1 cellular context compared by ENCODE assay signal in the genomic region with DNA sequence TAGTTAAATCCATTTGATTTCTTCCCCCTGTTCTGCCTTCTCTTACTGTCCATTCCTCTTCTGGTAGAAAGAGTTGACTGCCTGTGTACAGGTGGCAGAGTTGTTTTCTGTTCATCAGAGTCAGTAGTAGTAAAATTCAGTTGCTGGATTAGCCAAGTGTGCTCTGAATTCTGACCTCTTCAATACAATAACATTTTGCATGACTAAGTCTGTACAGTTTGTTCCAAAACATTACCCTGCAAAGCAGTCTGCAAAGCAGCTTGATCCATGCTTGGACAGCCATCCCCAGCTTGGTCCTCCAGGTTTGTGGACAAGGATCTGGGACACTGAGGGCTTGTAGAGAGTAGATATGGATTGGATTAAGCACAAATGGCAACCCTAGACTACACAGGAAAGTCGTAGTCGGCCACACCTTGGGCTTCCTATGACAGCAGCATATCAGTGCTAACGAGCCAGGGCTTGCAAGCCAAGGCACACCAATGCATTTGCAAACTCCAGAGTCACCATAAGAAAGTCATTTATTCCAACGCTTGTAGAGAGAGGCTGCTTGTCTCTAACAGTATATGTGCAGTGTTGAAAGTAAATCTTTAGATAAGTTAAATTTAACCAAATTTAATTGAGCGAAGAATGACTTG.
TF ChIP-seq lines count a peak whose summit lies in the region.

No MANE protein-coding gene starts in this region.

TF ChIP-seq in IMR-90, 13 proteins besides CTCF, POLR2A, EP300 and RAD21 (continued from another document):
- TF ChIP-seq, protein P1, sequence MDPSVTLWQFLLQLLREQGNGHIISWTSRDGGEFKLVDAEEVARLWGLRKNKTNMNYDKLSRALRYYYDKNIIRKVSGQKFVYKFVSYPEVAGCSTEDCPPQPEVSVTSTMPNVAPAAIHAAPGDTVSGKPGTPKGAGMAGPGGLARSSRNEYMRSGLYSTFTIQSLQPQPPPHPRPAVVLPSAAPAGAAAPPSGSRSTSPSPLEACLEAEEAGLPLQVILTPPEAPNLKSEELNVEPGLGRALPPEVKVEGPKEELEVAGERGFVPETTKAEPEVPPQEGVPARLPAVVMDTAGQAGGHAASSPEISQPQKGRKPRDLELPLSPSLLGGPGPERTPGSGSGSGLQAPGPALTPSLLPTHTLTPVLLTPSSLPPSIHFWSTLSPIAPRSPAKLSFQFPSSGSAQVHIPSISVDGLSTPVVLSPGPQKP (IDR thresholded peaks at IDR 0.05; ENCODE audit: borderline replicate concordance, low read depth, low read length) = no peak
- TF ChIP-seq, protein P2, sequence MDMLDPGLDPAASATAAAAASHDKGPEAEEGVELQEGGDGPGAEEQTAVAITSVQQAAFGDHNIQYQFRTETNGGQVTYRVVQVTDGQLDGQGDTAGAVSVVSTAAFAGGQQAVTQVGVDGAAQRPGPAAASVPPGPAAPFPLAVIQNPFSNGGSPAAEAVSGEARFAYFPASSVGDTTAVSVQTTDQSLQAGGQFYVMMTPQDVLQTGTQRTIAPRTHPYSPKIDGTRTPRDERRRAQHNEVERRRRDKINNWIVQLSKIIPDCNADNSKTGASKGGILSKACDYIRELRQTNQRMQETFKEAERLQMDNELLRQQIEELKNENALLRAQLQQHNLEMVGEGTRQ (IDR thresholded peaks at IDR 0.05; ENCODE audit: low read depth, low read length) = no peak
TF ChIP-seq in IMR-90: peak in this region for 0.
